Comparison of ENCODE assay signal across 33 cellular contexts in the genomic region with DNA sequence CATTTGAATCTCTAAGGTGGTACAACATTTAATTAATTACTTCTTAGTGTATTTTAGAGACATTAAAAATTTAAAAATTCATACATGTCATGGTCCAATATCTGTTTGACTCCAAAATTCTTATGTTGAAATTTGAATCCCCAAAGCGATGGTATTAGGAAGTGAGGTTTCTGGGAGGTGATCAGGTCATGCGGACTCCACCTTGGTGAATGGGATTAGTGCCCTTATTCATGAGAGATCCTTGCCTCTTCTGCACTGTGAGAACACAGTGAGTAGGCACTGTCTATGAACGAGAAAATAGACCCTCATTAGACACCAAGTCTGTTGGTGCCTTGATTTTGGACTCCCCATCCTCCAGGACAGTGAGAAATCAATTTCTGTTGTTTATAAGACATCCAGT.
"Had no signal": no experiment of that assay in that cellular context is flagged by ENCODE, and none has a peak within 500 bp of the region (broad histone marks: within the 10 kb centered on the region; RNA-seq: fewer than 3 reads in every experiment).

No MANE protein-coding gene starts in this region.

- H3K36me3 ChIP-seq: adrenal gland, brain microvascular endothelial cell, breast epithelium had no signal

- H3K4me1 ChIP-seq: adrenal gland, breast epithelium had no signal

- H3K27me3 ChIP-seq: adrenal gland, body of pancreas, brain microvascular endothelial cell, breast epithelium had no signal

- DNase-seq: activated B cell treated with CpG ODN at 0.5 μM for 24 hours; activated CD4-positive, alpha-beta memory T cell treated with anti-CD3 and anti-CD28 coated beads for 36 hours; activated CD4-positive, alpha-beta T cell treated with anti-CD3 and anti-CD28 coated beads for 4 hours; activated CD4-positive, alpha-beta T cell treated with anti-CD3 and anti-CD28 coated beads, Interleukin-2, amount 50 U/mL, for 1 hour; activated CD4-positive, alpha-beta T cell treated with anti-CD3 and anti-CD28 coated beads, Interleukin-2, amount 50 U/mL, for 4 hours; activated CD4-positive, CD25-positive, alpha-beta regulatory T cell treated with anti-CD3 and anti-CD28 coated beads, Interleukin-2, amount 50 U/mL, for 72 hours; activated CD8-positive, alpha-beta memory T cell treated with anti-CD3 and anti-CD28 coated beads, Interleukin-2, amount 50 U/mL, for 4 hours; activated CD8-positive, alpha-beta T cell treated with anti-CD3 and anti-CD28 coated beads for 36 hours; activated effector memory CD4-positive, alpha-beta T cell treated with anti-CD3 and anti-CD28 coated beads, Interleukin-2, amount 50 U/mL, for 16 hours; activated gamma-delta T cell treated with Interleukin-2 at 50 U/mL for 16 hours; activated naive CD4-positive, alpha-beta T cell; activated naive CD4-positive, alpha-beta T cell treated with anti-CD3 and anti-CD28 coated beads for 36 hours; activated naive CD4-positive, alpha-beta T cell treated with anti-CD3 and anti-CD28 coated beads, Interleukin-2, amount 50 U/mL, for 16 hours; activated naive CD8-positive, alpha-beta T cell treated with anti-CD3 and anti-CD28 coated beads for 36 hours; activated T-cell treated with anti-CD3 and anti-CD28 coated beads for 4 hours; activated T-cell treated with anti-CD3 and anti-CD28 coated beads, Interleukin-2, amount 50 U/mL, for 1 hour; activated T-cell treated with anti-CD3 and anti-CD28 coated beads, Interleukin-2, amount 50 U/mL, for 4 hours; activated T-cell treated with anti-CD3 and anti-CD28 coated beads, Interleukin-2, amount 50 U/mL, for 72 hours; adrenal gland; amniotic stem cell; aorta; body of pancreas; brain microvascular endothelial cell; central memory CD4-positive, alpha-beta T cell; T-helper 1 cell; T-helper 2 cell; T-helper 9 cell had no signal

- H3K27ac ChIP-seq: adrenal gland, body of pancreas, brain microvascular endothelial cell, breast epithelium, VCaP had no signal

- H3K9me3 ChIP-seq: adrenal gland, body of pancreas, breast epithelium had no signal

- H3K4me3 ChIP-seq: adrenal gland, body of pancreas, breast epithelium had no signal

- FAIRE-seq: astrocyte, TTC549 had no signal

- ATAC-seq: activated CD8-positive, alpha-beta T cell treated with anti-CD3 and anti-CD28 coated beads for 36 hours; activated naive CD4-positive, alpha-beta T cell treated with anti-CD3 and anti-CD28 coated beads, Interleukin-2, amount 50 U/mL, for 72 hours; activated T-cell treated with anti-CD3 and anti-CD28 coated beads, Interleukin-2, amount 50 U/mL, for 4 hours; activated T-cell treated with anti-CD3 and anti-CD28 coated beads, Interleukin-2, amount 50 U/mL, for 72 hours; activated T-helper 17 cell treated with anti-CD3 and anti-CD28 coated beads, Interleukin-2, amount 50 U/mL, for 72 hours; body of pancreas had no signal
